In genomic region chr1:160284220-160284781, GRCh38 we compare ENCODE assay signal across 1 cellular context.
A peak's percentile ranks its signal among the peaks of the same experiment; 100 is the strongest.
TF ChIP-seq lines count a peak whose summit lies in the region.

No MANE protein-coding gene starts in this region.

TF ChIP-seq in K562, 482 proteins besides CTCF, POLR2A, EP300 and RAD21:
- TF ChIP-seq MBD2 (IDR thresholded peaks at IDR 0.05; ENCODE audit: borderline replicate concordance, low read depth) = no peak
- no peak for TF ChIP-seq SMARCC2 (IDR thresholded peaks at IDR 0.05; ENCODE audit: low read depth)
- TF ChIP-seq MAX (CRISPR knock-in tag; IDR thresholded peaks at IDR 0.05) = no peak; the same call in 1 of the 2 replicates
- TF ChIP-seq RBBP5 (IDR thresholded peaks at IDR 0.05; ENCODE audit: borderline replicate concordance, insufficient read depth, low read length, poor library complexity, severe bottlenecking) = peak; percentile 48
- no peak for TF ChIP-seq ARID2 (IDR thresholded peaks at IDR 0.05)
- TF ChIP-seq ZNF444 (CRISPR knock-in tag; IDR thresholded peaks at IDR 0.05) = no peak
- TF ChIP-seq HBP1 (CRISPR knock-in tag; IDR thresholded peaks at IDR 0.05) = no peak
- no peak for TF ChIP-seq NEUROD1 (IDR thresholded peaks at IDR 0.05; ENCODE audit: borderline replicate concordance, low read depth, low read length, partially characterized antibody)
- no peak for TF ChIP-seq CEBPG (CRISPR knock-in tag; IDR thresholded peaks at IDR 0.05)
- peak in 1 of 2 experiments; percentile 38; a peak in 1 of 4 replicates for TF ChIP-seq CEBPG (tag; conservative IDR thresholded peaks at IDR 0.05 in 1 of 2, IDR thresholded peaks at IDR 0.05 in 1 of 2)
- TF ChIP-seq MCM3 (IDR thresholded peaks at IDR 0.05) = no peak
- no peak for TF ChIP-seq ZKSCAN1 (IDR thresholded peaks at IDR 0.05; ENCODE audit: low read depth, low read length)
- TF ChIP-seq ZNF764 (CRISPR knock-in tag; IDR thresholded peaks at IDR 0.05; ENCODE audit: low read depth) = no peak
- TF ChIP-seq YY1 (IDR thresholded peaks at IDR 0.05; ENCODE audit: borderline replicate concordance in 1 of 3, control insufficient read depth in 1 of 3, extremely low read depth in 1 of 3, insufficient read depth in 3 of 3, insufficient read length in 1 of 3, insufficient replicate concordance in 2 of 3, low read depth in 1 of 3, low read length in 2 of 3) = no peak
- no peak for TF ChIP-seq USF1 (CRISPR knock-in tag; IDR thresholded peaks at IDR 0.05)
- TF ChIP-seq NELFE (IDR thresholded peaks at IDR 0.05; ENCODE audit: insufficient read depth, insufficient read length) = no peak
- TF ChIP-seq HEY1 (CRISPR knock-in tag; IDR thresholded peaks at IDR 0.05; ENCODE audit: borderline replicate concordance) = no peak
- no peak for TF ChIP-seq FOXM1 (IDR thresholded peaks at IDR 0.05; ENCODE audit: low read depth)
- TF ChIP-seq FOXM1 (CRISPR knock-in tag; IDR thresholded peaks at IDR 0.05; ENCODE audit: low read depth) = 0 out of 2 replicates have a peak, but pooled peaks have one; percentile 26
- TF ChIP-seq ZNF717 (CRISPR knock-in tag; IDR thresholded peaks at IDR 0.05) = no peak
- TF ChIP-seq RERE (CRISPR knock-in tag; IDR thresholded peaks at IDR 0.05; ENCODE audit: borderline replicate concordance) = no peak
- TF ChIP-seq FOXA1 (IDR thresholded peaks at IDR 0.05; ENCODE audit: borderline replicate concordance) = no peak
- TF ChIP-seq MIER1 (IDR thresholded peaks at IDR 0.05; ENCODE audit: low read depth) = no peak
- TF ChIP-seq AFF4 (CRISPR knock-in tag; IDR thresholded peaks at IDR 0.05) = no peak
- TF ChIP-seq SRSF3 (IDR thresholded peaks at IDR 0.05; ENCODE audit: insufficient read depth, low read length) = no peak
- no peak for TF ChIP-seq SRSF9 (IDR thresholded peaks at IDR 0.05; ENCODE audit: borderline replicate concordance, low read depth, low read length)
- no peak for TF ChIP-seq SIN3A (IDR thresholded peaks at IDR 0.05; ENCODE audit: borderline replicate concordance in 2 of 2, control insufficient read depth in 1 of 2, low read depth in 2 of 2, low read length in 2 of 2)
- no peak for TF ChIP-seq ZNF398 (CRISPR knock-in tag; IDR thresholded peaks at IDR 0.05)
- TF ChIP-seq CEBPB (tag; IDR thresholded peaks at IDR 0.05) = peak; percentile 24; the same call in 1 of the 2 replicates
- TF ChIP-seq ZNF347 (CRISPR knock-in tag; IDR thresholded peaks at IDR 0.05; ENCODE audit: low read depth) = no peak
- TF ChIP-seq GATA2 (CRISPR knock-in tag; IDR thresholded peaks at IDR 0.05) = peak; percentile 33; the same call in 1 of the 2 replicates
- TF ChIP-seq ZBTB2 (IDR thresholded peaks at IDR 0.05) = no peak
- TF ChIP-seq HNRNPK (IDR thresholded peaks at IDR 0.05; ENCODE audit: low read depth, low read length, poor library complexity, severe bottlenecking) = no peak
- TF ChIP-seq ZNF212 (CRISPR knock-in tag; IDR thresholded peaks at IDR 0.05) = no peak
- TF ChIP-seq SETDB1 (IDR thresholded peaks at IDR 0.05; ENCODE audit: low read length) = no peak
- TF ChIP-seq CC2D1A (IDR thresholded peaks at IDR 0.05) = no peak
